Comparison of ENCODE assay signal across 1 cellular context in the genomic region with DNA sequence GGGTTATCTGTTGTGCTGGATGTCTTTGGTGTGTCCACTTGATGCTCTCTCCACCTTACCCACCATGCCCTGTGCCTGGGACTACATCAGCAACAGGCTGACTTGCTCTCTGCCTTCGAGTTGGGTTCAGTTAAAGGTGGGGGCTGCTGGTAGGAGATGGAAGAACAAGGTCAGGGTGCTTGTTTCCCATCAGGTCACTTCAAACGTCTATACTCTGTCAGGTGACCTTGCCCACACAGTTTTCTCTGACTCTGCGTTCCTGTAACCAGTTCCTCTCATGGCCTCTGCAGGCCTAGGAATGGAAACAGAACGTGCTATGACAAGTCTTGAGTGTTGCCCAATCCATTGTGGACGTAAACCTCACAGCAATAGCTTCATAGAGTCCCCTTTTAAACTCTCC.
TF ChIP-seq lines count a peak whose summit lies in the region.

No MANE protein-coding gene starts in this region.

TF ChIP-seq in A549, 52 proteins besides CTCF, POLR2A, EP300 and RAD21 (continued from another document):
- TF ChIP-seq USF2 (IDR thresholded peaks at IDR 0.05): no peak
- TF ChIP-seq ZSCAN20 (CRISPR knock-in tag; IDR thresholded peaks at IDR 0.05): no peak
- TF ChIP-seq, protein P1, sequence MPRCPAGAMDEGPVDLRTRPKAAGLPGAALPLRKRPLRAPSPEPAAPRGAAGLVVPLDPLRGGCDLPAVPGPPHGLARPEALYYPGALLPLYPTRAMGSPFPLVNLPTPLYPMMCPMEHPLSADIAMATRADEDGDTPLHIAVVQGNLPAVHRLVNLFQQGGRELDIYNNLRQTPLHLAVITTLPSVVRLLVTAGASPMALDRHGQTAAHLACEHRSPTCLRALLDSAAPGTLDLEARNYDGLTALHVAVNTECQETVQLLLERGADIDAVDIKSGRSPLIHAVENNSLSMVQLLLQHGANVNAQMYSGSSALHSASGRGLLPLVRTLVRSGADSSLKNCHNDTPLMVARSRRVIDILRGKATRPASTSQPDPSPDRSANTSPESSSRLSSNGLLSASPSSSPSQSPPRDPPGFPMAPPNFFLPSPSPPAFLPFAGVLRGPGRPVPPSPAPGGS (IDR thresholded peaks at IDR 0.05): no peak
- no peak for TF ChIP-seq KDM5A (IDR thresholded peaks at IDR 0.05)
- no peak for TF ChIP-seq RFX5 (IDR thresholded peaks at IDR 0.05)
- no peak for TF ChIP-seq CBX8 (IDR thresholded peaks at IDR 0.05)
- no peak for TF ChIP-seq FOSL2 (IDR thresholded peaks at IDR 0.05)
- no peak for TF ChIP-seq FOSL2 (CRISPR knock-in tag; IDR thresholded peaks at IDR 0.05)
- no peak for TF ChIP-seq MAZ (IDR thresholded peaks at IDR 0.05; ENCODE audit: borderline replicate concordance, low read depth, low read length)
- TF ChIP-seq HES2 (IDR thresholded peaks at IDR 0.05): no peak
